14 cellular contexts compared by ENCODE assay signal in the genomic region with DNA sequence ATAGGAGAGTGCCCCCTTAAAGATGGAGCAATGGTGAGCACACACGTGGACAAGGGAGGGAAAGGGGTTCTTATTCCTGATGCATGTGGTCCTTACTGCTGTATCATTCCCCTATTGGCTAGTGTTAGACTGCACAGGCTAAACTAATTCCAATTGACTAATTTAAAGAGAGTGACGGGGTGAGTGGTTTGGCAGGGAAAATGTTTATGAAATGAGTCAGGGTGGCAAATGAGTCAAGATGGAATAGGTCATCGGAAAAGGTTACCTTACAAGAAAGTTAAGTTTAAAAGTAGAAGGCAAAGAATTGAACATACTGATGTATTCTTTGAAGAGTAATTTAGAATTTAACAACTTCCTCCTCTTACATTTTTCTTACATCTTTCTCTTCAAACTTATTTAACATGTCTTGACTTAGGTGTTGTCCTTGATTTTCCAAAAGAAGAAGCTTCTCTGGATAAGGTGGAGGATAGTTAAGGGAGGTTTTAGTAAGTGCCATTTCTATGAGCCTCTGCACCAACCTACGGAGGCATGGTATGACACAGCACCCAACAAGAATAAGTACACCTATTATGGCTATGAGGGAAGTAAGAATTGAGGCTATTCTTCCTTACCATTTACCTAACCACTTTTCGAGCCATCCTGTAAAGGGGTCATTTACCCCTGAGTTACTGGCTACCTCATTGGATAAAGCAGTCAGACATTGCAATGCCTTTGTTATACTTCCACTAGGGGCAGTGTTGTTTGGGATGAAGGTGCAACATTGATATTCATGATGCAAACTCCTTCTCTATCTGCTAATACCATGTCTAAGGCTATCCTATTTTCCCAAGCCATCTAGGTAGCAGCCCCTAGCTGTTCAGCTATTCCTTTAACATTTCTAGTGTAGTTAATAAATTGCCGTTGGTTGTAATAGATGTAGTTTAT.
DNase-seq lines count a peak whose midpoint lies in the region; ATAC-seq and TF ChIP-seq lines count a peak whose summit lies in the region.
"Had no signal": no experiment of that assay in that cellular context is flagged by ENCODE, and none has a peak within 500 bp of the region (broad histone marks: within the 10 kb centered on the region; RNA-seq: fewer than 3 reads in every experiment).

No MANE protein-coding gene starts in this region.

- H3K9me3 ChIP-seq in BE2C (no peaks in the 10 kb centered on the region), H9 (ENCODE audit: control insufficient read depth, low read depth, low read length) (no peaks in the 10 kb centered on the region), PC-9 (ENCODE audit: insufficient read depth, low read depth) (no peaks in the 10 kb centered on the region)
- H3K9me3 ChIP-seq: SJSA1 had no signal

- H3K9me3 Mint-ChIP-seq in H9: peaks cover 0 to 3% of the 10 kb centered on the region in 2 experiments; a peak in 2 of 5 replicates
- H3K9me3 Mint-ChIP-seq in activated CD4-positive, alpha-beta memory T cell treated with anti-CD3 and anti-CD28 coated beads for 36 hours: peaks cover 26% of the 10 kb centered on the region

- no peak for ATAC-seq in HG02759 (IDR thresholded peaks at IDR 0.05; ENCODE audit: unreplicated experiment)
- ATAC-seq in HG02884 (IDR thresholded peaks at IDR 0.05; ENCODE audit: unreplicated experiment): no peak
- ATAC-seq: activated T-helper 17 cell treated with anti-CD3 and anti-CD28 coated beads, Interleukin-2, amount 50 U/mL, for 72 hours; stimulated activated naive CD8-positive, alpha-beta T cell treated with anti-CD3 and anti-CD28 coated beads, Interleukin-15, Interleukin-2, amounts not matched to agents 100 U/mL and 50 U/mL, for 24 hours had no signal

- no peak overlapping the region for H2AK5ac ChIP-seq in H9 (ENCODE audit: insufficient read length, low read length)

- no peak overlapping the region for H3T11ph ChIP-seq in H9 (ENCODE audit: low read length)

- H2AFZ ChIP-seq in H9 (ENCODE audit: low read length): no peak overlapping the region
- no peak overlapping the region for H2AFZ ChIP-seq in PC-9

- no peak overlapping the region for H3K18ac ChIP-seq in H9 (ENCODE audit: insufficient read length, low read depth, low read length)

- H3K4me2 ChIP-seq in H9 (ENCODE audit: insufficient read depth, insufficient read length, low read length) (no peak overlapping the region), PC-9 (no peak overlapping the region)

- intact Hi-C loops in PC-9 (cut with micrococcal nuclease; ENCODE audit: unreplicated experiment): no loop called here
- intact Hi-C loops in activated CD4-positive, alpha-beta memory T cell treated with anti-CD3 and anti-CD28 coated beads for 36 hours (cut with micrococcal nuclease): no loop called here

- no peak overlapping the region for H2BK120ac ChIP-seq in H9 (ENCODE audit: low read depth, low read length, poor library complexity, severe bottlenecking)

- no peak overlapping the region for H3K56ac ChIP-seq in H9 (ENCODE audit: insufficient read length, low read depth, low read length)

- H3K79me2 ChIP-seq in H9 (ENCODE audit: insufficient read depth, low read length): no peaks in the 10 kb centered on the region
- H3K79me2 ChIP-seq in PC-9 (ENCODE audit: low read depth): no peaks in the 10 kb centered on the region

- H3K27ac ChIP-seq in H9 (ENCODE audit: insufficient read length, low read depth, low read length) (no peak overlapping the region), PC-9 (no peak overlapping the region)
- H3K27ac ChIP-seq: SJSA1 had no signal

- H3K36me3 Mint-ChIP-seq in H9 (ENCODE audit: insufficient read depth in 1 of 3, low read depth in 3 of 3): peaks cover 0 to 8% (median 4%) of the 10 kb centered on the region in 3 experiments; a peak in 5 of 7 replicates
- peaks cover 1% of the 10 kb centered on the region for H3K36me3 Mint-ChIP-seq in activated CD4-positive, alpha-beta memory T cell treated with anti-CD3 and anti-CD28 coated beads for 36 hours

- no peaks in the 10 kb centered on the region for H3K36me3 ChIP-seq in BE2C
- H3K36me3 ChIP-seq in PC-9 (ENCODE audit: low read depth): no peaks in the 10 kb centered on the region
- H3K36me3 ChIP-seq: SJSA1 had no signal

- BruUV-seq in PC-9 (replicated peaks; lab: Mats Ljungman, UMichigan): no TSS peak

- no peak overlapping the region for H3K14ac ChIP-seq in H9 (ENCODE audit: insufficient read depth, low read length)

- H3K9ac ChIP-seq in H9 (ENCODE audit: extremely low read depth, insufficient read length, low read length): no peak overlapping the region

- H3K27me3 ChIP-seq in BE2C (no peaks in the 10 kb centered on the region), H9 (ENCODE audit: insufficient read depth, low read length) (no peaks in the 10 kb centered on the region), PC-9 (ENCODE audit: insufficient read depth, low read depth) (no peaks in the 10 kb centered on the region)
- H3K27me3 ChIP-seq: SJSA1 had no signal

- DNase-seq in BE2C: no peak
- DNase-seq in H9: no peak
- peak; percentile 3 to 41 for DNase-seq in PC-9
- DNase-seq in fibroblast of pulmonary artery (ENCODE audit: low read depth): peak; percentile 8
- no peak for DNase-seq in NCI-H2107 treated with DMSO at 0.1 percent for 48 hours (lab: John Stamatoyannopoulos, UW; ENCODE audit: unreplicated experiment)
- no peak for DNase-seq in activated CD4-positive, alpha-beta memory T cell treated with anti-CD3 and anti-CD28 coated beads for 36 hours
- DNase-seq: C1 segment of cervical spinal cord; NCI-H2227 treated with DMSO at 0.1 percent for 48 hours; stimulated activated CD4-positive, alpha-beta T cell treated with anti-CD3 and anti-CD28 coated beads, Interleukin-2, amount 100 ng/mL, for 24 hours; stimulated activated naive CD8-positive, alpha-beta T cell treated with anti-CD3 and anti-CD28 coated beads, Interleukin-15, Interleukin-2, amounts not matched to agents 100 U/mL and 50 U/mL, for 24 hours had no signal

- H3K9me2 ChIP-seq in PC-9 (ENCODE audit: insufficient read depth): no peaks in the 10 kb centered on the region

- WGBS in H9 (ENCODE audit: extremely low coverage, insufficient read length, low lambda C conversion rate): no CpG with 5 or more reads among the region's 6 CpGs

- CTCF ChIA-PET in PC-9 (lab: Charles Lee): no interaction called here
- CTCF ChIA-PET in activated CD4-positive, alpha-beta memory T cell treated with anti-CD3 and anti-CD28 coated beads for 36 hours (lab: Charles Lee): no interaction called here

- H3K79me1 ChIP-seq in H9 (ENCODE audit: insufficient read depth, low read depth, low read length, poor library complexity, severe bottlenecking): no peaks in the 10 kb centered on the region

- no peak overlapping the region for H4K8ac ChIP-seq in H9 (replicated peaks; ENCODE audit: insufficient read length, low read depth, low read length)

- no peak overlapping the region for H2BK20ac ChIP-seq in H9 (ENCODE audit: low read depth, low read length, poor library complexity, severe bottlenecking)

- no peak overlapping the region for H3K23ac ChIP-seq in H9 (ENCODE audit: insufficient read length, low read depth, low read length)

- peaks cover 33 to 38% of the 10 kb centered on the region in 2 experiments for H3K4me1 Mint-ChIP-seq in H9
- H3K4me1 Mint-ChIP-seq in activated CD4-positive, alpha-beta memory T cell treated with anti-CD3 and anti-CD28 coated beads for 36 hours (ENCODE audit: low read depth): no peaks in the 10 kb centered on the region
- H3K4me1 Mint-ChIP-seq: activated T-helper 17 cell treated with anti-CD3 and anti-CD28 coated beads, Interleukin-2, amount 50 U/mL, for 72 hours had no signal

- H3K4me1 ChIP-seq in BE2C: no peaks in the 10 kb centered on the region
- no peaks in the 10 kb centered on the region; the same call in 1 of the 2 replicates for H3K4me1 ChIP-seq in H9 (ENCODE audit: insufficient read depth, low read length)
- H3K4me1 ChIP-seq in PC-9 (replicated peaks; ENCODE audit: insufficient read depth): 0 out of 2 replicates have a peak, but pooled peaks cover 4% of the 10 kb centered on the region
- H3K4me1 ChIP-seq: SJSA1 had no signal

- POLR2A ChIA-PET in PC-9 (lab: Charles Lee; ENCODE audit: unreplicated experiment): no interaction called here
- POLR2A ChIA-PET in activated CD4-positive, alpha-beta memory T cell treated with anti-CD3 and anti-CD28 coated beads for 36 hours (lab: Charles Lee): no interaction called here

- no peak overlapping the region; a peak in 2 of 7 replicates for H3K27ac Mint-ChIP-seq in H9
- H3K27ac Mint-ChIP-seq in activated CD4-positive, alpha-beta memory T cell treated with anti-CD3 and anti-CD28 coated beads for 36 hours: no peak overlapping the region
- H3K27ac Mint-ChIP-seq: activated T-helper 17 cell treated with anti-CD3 and anti-CD28 coated beads, Interleukin-2, amount 50 U/mL, for 72 hours had no signal

- H3K4me3 ChIP-seq in BE2C (ENCODE audit: low read depth, low read length) (no peak overlapping the region), PC-9 (no peak overlapping the region), fibroblast of pulmonary artery (replicated peaks; ENCODE audit: low read depth, low read length) (no peak overlapping the region)
- H3K4me3 ChIP-seq: SJSA1 had no signal

- H2BK15ac ChIP-seq in H9 (ENCODE audit: low read depth, low read length): no peak overlapping the region

- H4K20me1 ChIP-seq in H9 (ENCODE audit: control insufficient read depth, insufficient read depth, insufficient read length): no peaks in the 10 kb centered on the region
- H4K20me1 ChIP-seq in PC-9 (ENCODE audit: insufficient read depth): no peaks in the 10 kb centered on the region

- no peaks in the 10 kb centered on the region for H3K27me3 Mint-ChIP-seq in H9 (ENCODE audit: low read depth)
- no peaks in the 10 kb centered on the region for H3K27me3 Mint-ChIP-seq in activated CD4-positive, alpha-beta memory T cell treated with anti-CD3 and anti-CD28 coated beads for 36 hours
- H3K27me3 Mint-ChIP-seq: activated T-helper 17 cell treated with anti-CD3 and anti-CD28 coated beads, Interleukin-2, amount 50 U/mL, for 72 hours had no signal

- H4K5ac ChIP-seq in H9 (ENCODE audit: insufficient read length, low read depth, low read length): no peak overlapping the region

- no peaks in the 10 kb centered on the region for H3K23me2 ChIP-seq in H9 (ENCODE audit: insufficient read length, low read depth, low read length, poor library complexity, severe bottlenecking)

- peak; percentile 25 for TF ChIP-seq CTCF in BE2C (IDR thresholded peaks at IDR 0.05; ENCODE audit: low read depth, low read length)
- TF ChIP-seq CTCF in H9 (conservative IDR thresholded peaks at IDR 0.05): peak; percentile 62
- peak; percentile 25; the same call in 1 of the 2 replicates for TF ChIP-seq CTCF in PC-9 (conservative IDR thresholded peaks at IDR 0.05)
- no peak for TF ChIP-seq CTCF in fibroblast of pulmonary artery (IDR thresholded peaks at IDR 0.05; ENCODE audit: low read length, missing control alignments)

- H2BK5ac ChIP-seq in H9 (ENCODE audit: insufficient read length, low read length): no peak overlapping the region

- H4K91ac ChIP-seq in H9 (ENCODE audit: insufficient read length, low read depth, low read length): no peak overlapping the region

- H2BK12ac ChIP-seq in H9 (ENCODE audit: insufficient read length, low read depth, low read length): no peak overlapping the region

- H3F3A ChIP-seq in PC-9 (ENCODE audit: insufficient read depth, low read depth): no peaks in the 10 kb centered on the region

- H3K4me3 Mint-ChIP-seq in H9: no peak overlapping the region
- no peak overlapping the region for H3K4me3 Mint-ChIP-seq in activated CD4-positive, alpha-beta memory T cell treated with anti-CD3 and anti-CD28 coated beads for 36 hours
- H3K4me3 Mint-ChIP-seq: activated T-helper 17 cell treated with anti-CD3 and anti-CD28 coated beads, Interleukin-2, amount 50 U/mL, for 72 hours had no signal

- no peak overlapping the region for H3K4ac ChIP-seq in H9 (ENCODE audit: low read depth, low read length)

Comparison
In these comparisons a context has a peak if more than half of its experiments do, and no peak if none do; other contexts are left out.
1. DNase-seq: peak in PC-9 (2 of 2) and fibroblast of pulmonary artery (single experiment); none in BE2C (single experiment), H9 (single experiment), NCI-H2107 treated with DMSO at 0.1 percent for 48 hours (single experiment) and activated CD4-positive, alpha-beta memory T cell treated with anti-CD3 and anti-CD28 coated beads for 36 hours (single experiment).